In genomic region chr17:46060461-46060860, GRCh38 we compare ENCODE assay signal across 27 cellular contexts.
"Had no signal": no experiment of that assay in that cellular context is flagged by ENCODE, and none has a peak within 500 bp of the region (broad histone marks: within the 10 kb centered on the region; RNA-seq: fewer than 3 reads in every experiment).

No MANE protein-coding gene starts in this region.

- H3K9me3 ChIP-seq: MG63, SJSA1 had no signal

- H3K27me3 ChIP-seq: MG63, SJSA1 had no signal

- H3K4me3 Mint-ChIP-seq: activated CD8-positive, alpha-beta T cell treated with anti-CD3 and anti-CD28 coated beads, Interleukin-2, amount 10 ng/mL, durations not matched to agents 7 days and 5 days; activated naive CD4-positive, alpha-beta T cell treated with anti-CD3 and anti-CD28 coated beads for 36 hours; activated naive CD8-positive, alpha-beta T cell treated with anti-CD3 and anti-CD28 coated beads, Interleukin-2, amount 10 ng/mL, durations not matched to agents 7 days and 5 days; activated T-cell treated with anti-CD3 and anti-CD28 coated beads, Interleukin-2, amount 50 U/mL, for 24 hours; activated T-helper 1 cell treated with anti-CD3 and anti-CD28 coated beads, Interleukin-12 subunit alpha, Interleukin-12 subunit beta, Interleukin-2, Interleukin-4 antibody, amounts not matched to agents 30 ng/mL and 10 ng/mL and 1 ng/mL, durations not matched to agents 14 hours and 24 hours and 36 hours; central memory CD8-positive, alpha-beta T cell; T-helper 17 cell; WTC11 had no signal

- H3K27ac ChIP-seq: SJSA1 had no signal

- H3K27me3 Mint-ChIP-seq: activated naive CD8-positive, alpha-beta T cell treated with anti-CD3 and anti-CD28 coated beads, Interleukin-2, amount 10 ng/mL, durations not matched to agents 7 days and 5 days; activated T-cell treated with anti-CD3 and anti-CD28 coated beads, Interleukin-2, amount 50 U/mL, for 24 hours; central memory CD8-positive, alpha-beta T cell; T-helper 17 cell had no signal

- H3K27ac Mint-ChIP-seq: activated CD8-positive, alpha-beta T cell treated with anti-CD3 and anti-CD28 coated beads, Interleukin-2, amount 10 ng/mL, durations not matched to agents 7 days and 5 days; activated naive CD4-positive, alpha-beta T cell treated with anti-CD3 and anti-CD28 coated beads for 36 hours; activated naive CD8-positive, alpha-beta T cell treated with anti-CD3 and anti-CD28 coated beads, Interleukin-2, amount 10 ng/mL, durations not matched to agents 7 days and 5 days; activated T-cell treated with anti-CD3 and anti-CD28 coated beads, Interleukin-2, amount 50 U/mL, for 24 hours; activated T-helper 1 cell treated with anti-CD3 and anti-CD28 coated beads, Interleukin-12 subunit alpha, Interleukin-12 subunit beta, Interleukin-2, Interleukin-4 antibody, amounts not matched to agents 30 ng/mL and 10 ng/mL and 1 ng/mL, durations not matched to agents 14 hours and 24 hours and 36 hours; T-helper 17 cell had no signal

- H3K9me3 Mint-ChIP-seq: activated naive CD4-positive, alpha-beta T cell treated with anti-CD3 and anti-CD28 coated beads for 36 hours; activated naive CD8-positive, alpha-beta T cell treated with anti-CD3 and anti-CD28 coated beads, Interleukin-2, amount 10 ng/mL, durations not matched to agents 7 days and 5 days; activated T-cell treated with anti-CD3 and anti-CD28 coated beads, Interleukin-2, amount 50 U/mL, for 24 hours; activated T-helper 1 cell treated with anti-CD3 and anti-CD28 coated beads, Interleukin-12 subunit alpha, Interleukin-12 subunit beta, Interleukin-2, Interleukin-4 antibody, amounts not matched to agents 30 ng/mL and 10 ng/mL and 1 ng/mL, durations not matched to agents 14 hours and 24 hours and 36 hours; central memory CD8-positive, alpha-beta T cell; WTC11 had no signal

- ATAC-seq: activated CD8-positive, alpha-beta T cell treated with anti-CD3 and anti-CD28 coated beads, Interleukin-2, amount 10 ng/mL, durations not matched to agents 7 days and 5 days; Panc1; T-helper 17 cell; WTC11 had no signal

- DNase-seq: activated CD4-positive, alpha-beta T cell treated with anti-CD3 and anti-CD28 coated beads for 48 hours; activated CD4-positive, alpha-beta T cell treated with anti-CD3 and anti-CD28 coated beads, Interleukin-2, amount 50 U/mL, for 4 hours; activated CD4-positive, CD25-positive, alpha-beta regulatory T cell treated with anti-CD3 and anti-CD28 coated beads, Interleukin-2, amount 50 U/mL, for 72 hours; activated CD8-positive, alpha-beta T cell treated with anti-CD3 and anti-CD28 coated beads, Interleukin-2, amount 10 ng/mL, durations not matched to agents 7 days and 5 days; activated effector memory CD4-positive, alpha-beta T cell treated with anti-CD3 and anti-CD28 coated beads, Interleukin-2, amount 50 U/mL, for 16 hours; activated naive CD4-positive, alpha-beta T cell treated with anti-CD3 and anti-CD28 coated beads for 36 hours; activated naive CD8-positive, alpha-beta T cell treated with anti-CD3 and anti-CD28 coated beads, Interleukin-2, amount 10 ng/mL, durations not matched to agents 7 days and 5 days; activated T-cell treated with anti-CD3 and anti-CD28 coated beads, Interleukin-2, amount 50 U/mL, for 24 hours; aorta; MG63; MV-4-11; NCI-H1092 treated with DMSO at 0.1 percent for 48 hours; NCI-H1417 treated with DMSO at 0.1 percent for 48 hours; NCI-H1694; NCI-H2029; NCI-H510A treated with DMSO at 0.1 percent for 48 hours; NCI-H69; NK-92 treated with Interleukin-12 subunit alpha and Interleukin-12 subunit beta, amount 100 ng/mL, for 24 hours; OCI-M1; SHP77; T-helper 17 cell; T-helper 9 cell had no signal

- H3K4me3 ChIP-seq: MG63, SJSA1 had no signal
